In genomic region chr19:47112166-47112663, GRCh38 we compare ENCODE assay signal across 8 cellular contexts. TPM values are rescaled to one million over a fixed set of nuclear protein-coding genes. Genes with fewer than 3 reads are reported as not detected.
DNase-seq lines count a peak whose midpoint lies in the region; ATAC-seq and TF ChIP-seq lines count a peak whose summit lies in the region.

No MANE protein-coding gene starts in this region.

- peaks cover 18% of the 10 kb centered on the region for H3K36me3 Mint-ChIP-seq in T-cell

- H3K27me3 ChIP-seq in left ventricle myocardium inferior (ENCODE audit: low read depth) (no peaks in the 10 kb centered on the region), upper lobe of left lung (no peaks in the 10 kb centered on the region)

- intact Hi-C loops in left ventricle myocardium inferior (cut with micrococcal nuclease) = no loop called here
- intact Hi-C loops in posterior vena cava (cut with DNase I) = no loop called here

- peak overlapping the region; percentile 100 for H3K27ac Mint-ChIP-seq in T-cell

- CTCF ChIA-PET in T-cell (lab: Charles Lee) = interaction anchor here in 1 of 2 donors (0.6 kb wide), 1 partner anchor 1729 kb away, joined by 4 read pairs; no protein-coding TSS in a partner anchor

- POLR2A ChIA-PET in T-cell (lab: Charles Lee) = interaction anchor here in 1 of 2 donors (0.7 kb wide), 1 partner anchor 75 kb away, joined by 5 read pairs; no protein-coding TSS in a partner anchor

- H3K27ac ChIP-seq in adipose tissue (ENCODE audit: low read depth, low read length) = peak overlapping the region; percentile 98
- H3K27ac ChIP-seq in left ventricle myocardium inferior (replicated peaks) = peak overlapping the region; percentile 100
- peak overlapping the region; percentile 98 to 100 (median 100) for H3K27ac ChIP-seq in upper lobe of left lung

- TF ChIP-seq EP300 in upper lobe of left lung (IDR thresholded peaks at IDR 0.05) = peak in 1 of 4 donors; percentile 13

- H3K27me3 Mint-ChIP-seq in T-cell = no peaks in the 10 kb centered on the region

- H3K36me3 ChIP-seq in left ventricle myocardium inferior = no peaks in the 10 kb centered on the region
- H3K36me3 ChIP-seq in upper lobe of left lung = no peaks in the 10 kb centered on the region

- no peak for TF ChIP-seq CTCF in NB4 (IDR thresholded peaks at IDR 0.05; ENCODE audit: low read depth, low read length)
- no peak for TF ChIP-seq CTCF in left ventricle myocardium inferior (IDR thresholded peaks at IDR 0.05; ENCODE audit: borderline replicate concordance)
- no peak for TF ChIP-seq CTCF in upper lobe of left lung (IDR thresholded peaks at IDR 0.05)

- H3K4me1 ChIP-seq in left ventricle myocardium inferior (peaks cover 60% of the 10 kb centered on the region), upper lobe of left lung (peaks cover 29 to 40% (median 31%) of the 10 kb centered on the region in 4 donors)

- ATAC-seq in GM21825 (IDR thresholded peaks at IDR 0.05; ENCODE audit: unreplicated experiment) (peak; percentile 19), T-cell (replicated peaks in 1 of 4) (peak; percentile 28 to 46 (median 38)), upper lobe of left lung (ENCODE audit: low FRiP score in 2 of 2) (peak; percentile 59 to 84)

- H3K9me3 ChIP-seq in left ventricle myocardium inferior (replicated peaks) (no peaks in the 10 kb centered on the region), upper lobe of left lung (no peaks in the 10 kb centered on the region)

- H3K4me3 Mint-ChIP-seq in T-cell = peak overlapping the region; percentile 92 to 99 (median 95)

- peak overlapping the region; percentile 77 for H3K4me3 ChIP-seq in NB4 (ENCODE audit: low read depth, low read length)
- peak overlapping the region; percentile 95 for H3K4me3 ChIP-seq in left ventricle myocardium inferior
- peak overlapping the region; percentile 62 to 86 (median 74) for H3K4me3 ChIP-seq in upper lobe of left lung

- no peak for TF ChIP-seq POLR2A in NB4 (IDR thresholded peaks at IDR 0.05; ENCODE audit: extremely low read depth, insufficient read length)
- peak in 3 of 4 donors; percentile 34 to 88 (median 47) for TF ChIP-seq POLR2A in upper lobe of left lung (IDR thresholded peaks at IDR 0.05)

- H3K9me3 Mint-ChIP-seq in T-cell = no peaks in the 10 kb centered on the region

- peak; percentile 82 for DNase-seq in COLO668 (lab: John Stamatoyannopoulos, UW; ENCODE audit: unreplicated experiment)
- DNase-seq in NB4 (ENCODE audit: low read depth) = peak; percentile 100
- peak; percentile 78 to 92 (median 87) for DNase-seq in T-cell
- DNase-seq in left ventricle myocardium inferior = peak; percentile 92
- DNase-seq in posterior vena cava (ENCODE audit: low spot score) = peak; percentile 97
- DNase-seq in upper lobe of left lung = peak; percentile 87 to 95

- peaks cover 43 to 46% (median 45%) of the 10 kb centered on the region in 3 donors for H3K4me1 Mint-ChIP-seq in T-cell

- WGBS in adipose tissue, 3 donors = 0 to 1% (median 1%) methylated on average over 10 to 49 of the region's 54 CpGs
- WGBS in upper lobe of left lung, 2 donors = 0 to 2% methylated on average over 17 to 30 of the region's 54 CpGs

RNA-seq across cellular contexts. Expression of gene ZC3H4, which starts 1.4 kb away (rescaled TPM):
- total RNA-seq in T-cell (10 to 100 TPM; 64.0 to 81.4 (median 72.3) TPM), left ventricle myocardium inferior (22.1 TPM), posterior vena cava (10 to 100 TPM; 33.6 to 39.5 TPM), upper lobe of left lung (10 to 100 TPM; 28.6 to 57.6 (median 44.1) TPM)
- 10 to 100 TPM in 1 of 3 donors, 1 to 10 TPM in 2; 7.1 to 17.9 (median 9.5) TPM for polyA plus RNA-seq in adipose tissue

RNA-seq across cellular contexts. Expression of gene SAE1, which starts 18.4 kb away (rescaled TPM):
- total RNA-seq in T-cell (10 to 100 TPM; 42.6 to 54.9 (median 44.0) TPM), left ventricle myocardium inferior (42.5 TPM), posterior vena cava (10 to 100 TPM; 55.9 to 57.4 TPM), upper lobe of left lung (10 to 100 TPM; 31.1 to 61.2 (median 55.3) TPM)
- 10 to 100 TPM; 25.5 to 50.0 (median 42.2) TPM for polyA plus RNA-seq in adipose tissue

Comparison
In these comparisons a context has a peak if more than half of its experiments do, and no peak if none do; other contexts are left out.
1. Peak in every context shown above with its lines: DNase-seq, ATAC-seq, H3K4me3 ChIP-seq and H3K27ac ChIP-seq.
2. ATAC-seq: peak in every context shown above with its lines; median percentile 72 in upper lobe of left lung; 38 in T-cell; 19 in GM21825.